Comparison of ENCODE assay signal across 30 cellular contexts in genomic region chr20:44541957-44542356, GRCh38. TPM values are rescaled to one million over a fixed set of nuclear protein-coding genes. Genes with fewer than 3 reads are reported as not detected.
A peak's percentile ranks its signal among the peaks of the same experiment; 100 is the strongest.
DNase-seq lines count a peak whose midpoint lies in the region; ATAC-seq and TF ChIP-seq lines count a peak whose summit lies in the region.
"Had no signal": no experiment of that assay in that cellular context is flagged by ENCODE, and none has a peak within 500 bp of the region (broad histone marks: within the 10 kb centered on the region; RNA-seq: fewer than 3 reads in every experiment).

No MANE protein-coding gene starts in this region.

- ATAC-seq in left cardiac atrium = no peak
- ATAC-seq in GM21737 (IDR thresholded peaks at IDR 0.05; ENCODE audit: unreplicated experiment) = no peak
- ATAC-seq: activated T-cell treated with anti-CD3 and anti-CD28 coated beads, Interleukin-2, amount 50 U/mL, for 4 hours; CD8-positive, alpha-beta T cell; GM23338; left lung had no signal

- peak overlapping the region; percentile 18 for H3K4me3 ChIP-seq in left ventricle myocardium inferior
- H3K4me3 ChIP-seq in esophagus squamous epithelium = peak overlapping the region in 1 of 4 donors; percentile 22
- no peak overlapping the region for H3K4me3 ChIP-seq in muscle layer of colon (ENCODE audit: low read depth in 1 of 2, low read length in 2 of 2)
- H3K4me3 ChIP-seq in uterus = no peak overlapping the region
- H3K4me3 ChIP-seq: GM23338, heart right ventricle, left lung, neural progenitor cell, prostate gland had no signal

- no peak for TF ChIP-seq CTCF in left ventricle myocardium inferior (IDR thresholded peaks at IDR 0.05; ENCODE audit: borderline replicate concordance)
- no peak for TF ChIP-seq CTCF in esophagus squamous epithelium (IDR thresholded peaks at IDR 0.05)
- no peak for TF ChIP-seq CTCF in uterus (IDR thresholded peaks at IDR 0.05)

- 37 to 45% methylated on average over 4 of the region's 4 CpGs for WGBS in esophagus squamous epithelium, 2 donors

- TF ChIP-seq POLR2A in esophagus squamous epithelium (IDR thresholded peaks at IDR 0.05) (no peak), uterus (IDR thresholded peaks at IDR 0.05) (no peak)

- H3K27me3 ChIP-seq in left ventricle myocardium inferior (ENCODE audit: low read depth) = no peaks in the 10 kb centered on the region
- no peaks in the 10 kb centered on the region for H3K27me3 ChIP-seq in esophagus squamous epithelium
- no peaks in the 10 kb centered on the region for H3K27me3 ChIP-seq in muscle layer of colon (ENCODE audit: control insufficient read depth in 1 of 2, insufficient read depth in 2 of 2, low read length in 2 of 2)
- H3K27me3 ChIP-seq in uterus = no peaks in the 10 kb centered on the region
- H3K27me3 ChIP-seq: heart right ventricle, left lung, neural progenitor cell had no signal

- DNase-seq in left ventricle myocardium inferior (no peak), left cardiac atrium (no peak), esophagus squamous epithelium (lab: John Stamatoyannopoulos, UW) (no peak), uterus (no peak), mucosa of gallbladder (ENCODE audit: low spot score) (no peak), NCI-H345 treated with DMSO at 0.1 percent for 48 hours (lab: John Stamatoyannopoulos, UW; ENCODE audit: unreplicated experiment) (no peak)
- DNase-seq: activated CD4-positive, alpha-beta T cell treated with anti-CD3 and anti-CD28 coated beads, Interleukin-2, amount 10 ng/mL, durations not matched to agents 24 days and 14 days; activated naive CD4-positive, alpha-beta T cell; activated T-cell treated with anti-CD3 and anti-CD28 coated beads, Interleukin-2, amount 50 U/mL, for 4 hours; amniotic stem cell; CD8-positive, alpha-beta T cell; dermis blood vessel endothelial cell; DMS153; foreskin fibroblast; heart right ventricle; HFFc6; left lung; NCI-H1694 treated with DMSO at 0.1 percent for 48 hours; NCI-H2171 treated with DMSO at 0.1 percent for 48 hours; NCI-H524 treated with DMSO at 0.1 percent for 48 hours; SK-N-SH; T-helper 2 cell; WERI-Rb-1 had no signal

- H3K4me1 ChIP-seq in left ventricle myocardium inferior (peaks cover 43% of the 10 kb centered on the region), esophagus squamous epithelium (peaks cover 0 to 38% (median 6%) of the 10 kb centered on the region in 3 donors), muscle layer of colon (ENCODE audit: insufficient read depth, low read length) (peaks cover 38% of the 10 kb centered on the region), uterus (peaks cover 0 to 7% of the 10 kb centered on the region in 2 donors)
- H3K4me1 ChIP-seq: neural progenitor cell, prostate gland had no signal

- no peaks in the 10 kb centered on the region for H3K36me3 ChIP-seq in left ventricle myocardium inferior
- no peaks in the 10 kb centered on the region for H3K36me3 ChIP-seq in esophagus squamous epithelium
- no peaks in the 10 kb centered on the region for H3K36me3 ChIP-seq in muscle layer of colon (ENCODE audit: insufficient read depth, low read length)
- H3K36me3 ChIP-seq in uterus = no peaks in the 10 kb centered on the region
- H3K36me3 ChIP-seq: heart right ventricle, left lung, neural progenitor cell, prostate gland, WERI-Rb-1 had no signal

- intact Hi-C loops in left ventricle myocardium inferior (cut with micrococcal nuclease) = no loop called here
- intact Hi-C loops in left cardiac atrium (cut with DNase I) = no loop called here
- intact Hi-C loops in esophagus squamous epithelium (cut with DNase I) = no loop called here
- intact Hi-C loops in uterus (cut with DNase I; ENCODE audit: low total_unique reads) = no loop called here

- H3K27ac ChIP-seq in left ventricle myocardium inferior (replicated peaks) (peak overlapping the region; percentile 39), esophagus squamous epithelium (peak overlapping the region in 3 of 4 donors; percentile 22 to 62 (median 55)), muscle layer of colon (ENCODE audit: low read depth, low read length) (peak overlapping the region; percentile 67), uterus (peak overlapping the region; percentile 34 to 51)
- H3K27ac ChIP-seq: KMS-11, left lung, neural progenitor cell, prostate gland, RWPE1, WERI-Rb-1 had no signal

- H3K9ac ChIP-seq in muscle layer of colon (ENCODE audit: low read length) = no peak overlapping the region
- H3K9ac ChIP-seq: KMS-11, neural progenitor cell, SK-N-SH had no signal

- H3K9me3 ChIP-seq in left ventricle myocardium inferior (replicated peaks) (no peaks in the 10 kb centered on the region), esophagus squamous epithelium (no peaks in the 10 kb centered on the region), muscle layer of colon (ENCODE audit: low read length) (no peaks in the 10 kb centered on the region), uterus (no peaks in the 10 kb centered on the region)
- H3K9me3 ChIP-seq: heart right ventricle, left lung, prostate gland, SK-N-SH had no signal

RNA-seq across cellular contexts. Expression of gene SERINC3, which starts 20.1 kb away (rescaled TPM):
- total RNA-seq in left ventricle myocardium inferior (88.4 TPM), left cardiac atrium (10 to 100 TPM; 83.9 to 92.8 TPM), esophagus squamous epithelium (10 to 100 TPM; 41.7 to 83.9 (median 59.4) TPM), uterus (100 to 1,000 TPM in 1 of 4 donors, 10 to 100 TPM in 3; 44.1 to 113 (median 58.3) TPM), mucosa of gallbladder (120 TPM)

RNA-seq across cellular contexts. Expression of gene PKIG, which starts 40.4 kb away (rescaled TPM):
- total RNA-seq in left ventricle myocardium inferior = 172 TPM
- 100 to 1,000 TPM; 159 to 182 TPM for total RNA-seq in left cardiac atrium
- 10 to 100 TPM; 11.0 to 80.1 (median 19.4) TPM for total RNA-seq in esophagus squamous epithelium
- 100 to 1,000 TPM in 3 of 4 donors, 10 to 100 TPM in 1; 67.1 to 250 (median 145) TPM for total RNA-seq in uterus
- 92.0 TPM for total RNA-seq in mucosa of gallbladder
